In genomic region chr1:61447339-61448016, GRCh38 we compare ENCODE assay signal across 9 cellular contexts.
"Had no signal": no experiment of that assay in that cellular context is flagged by ENCODE, and none has a peak within 500 bp of the region (broad histone marks: within the 10 kb centered on the region; RNA-seq: fewer than 3 reads in every experiment).

No MANE protein-coding gene starts in this region.

- DNase-seq: activated CD4-positive, alpha-beta T cell treated with anti-CD3 and anti-CD28 coated beads, Interleukin-2, amount 10 ng/mL, durations not matched to agents 7 days and 5 days; activated CD4-positive, CD25-positive, alpha-beta regulatory T cell; activated naive CD4-positive, alpha-beta T cell treated with anti-CD3 and anti-CD28 coated beads, Interleukin-2, amount 50 U/mL, for 16 hours; activated T-cell treated with anti-CD3 and anti-CD28 coated beads for 4 hours; brain microvascular endothelial cell; foreskin keratinocyte; retina; SHP77 treated with DMSO at 0.1 percent for 48 hours; stimulated activated naive B cell treated with anti-CD40 and anti-IgM and Interleukin-4, amounts not matched to agents 10 μg/mL and 1 μg/mL and 100 μg/mL, for 72 hours had no signal

- ATAC-seq: foreskin keratinocyte; stimulated activated naive B cell treated with anti-CD40 and anti-IgM and Interleukin-4, amounts not matched to agents 10 μg/mL and 1 μg/mL and 100 μg/mL, for 72 hours had no signal

- H3K27ac ChIP-seq: brain microvascular endothelial cell, foreskin keratinocyte had no signal

- H3K27me3 ChIP-seq: brain microvascular endothelial cell, foreskin keratinocyte had no signal

- H3K36me3 ChIP-seq: brain microvascular endothelial cell had no signal
